ENCODE assay signal across 10 cellular contexts in genomic region chr14:69592923-69593677, GRCh38. TPM values are rescaled to one million over a fixed set of nuclear protein-coding genes. Genes with fewer than 3 reads are reported as not detected.
DNase-seq lines count a peak whose midpoint lies in the region; ATAC-seq, FAIRE-seq and TF ChIP-seq lines count a peak whose summit lies in the region.
"Had no signal": no experiment of that assay in that cellular context is flagged by ENCODE, and none has a peak within 500 bp of the region (broad histone marks: within the 10 kb centered on the region; RNA-seq: fewer than 3 reads in every experiment).

No MANE protein-coding gene starts in this region.

- DNase-seq in HFF-Myc (ENCODE audit: extremely low read depth, low read depth) (peak; percentile 78), amniotic epithelial cell (ENCODE audit: low read depth) (peak; percentile 58), right atrium auricular region (ENCODE audit: low spot score) (peak; percentile 72), suprapubic skin (ENCODE audit: low spot score in 2 of 2) (no peak), GM12892 (ENCODE audit: insufficient read length) (no peak), NCI-H1417 (lab: John Stamatoyannopoulos, UW) (no peak), spleen (no peak)
- no peak for DNase-seq in activated CD4-positive, alpha-beta T cell treated with anti-CD3 and anti-CD28 coated beads for 36 hours
- DNase-seq: naive B cell; NK-92 treated with Interleukin-12 subunit alpha and Interleukin-12 subunit beta, amount 100 ng/mL, for 24 hours had no signal

- H3K4me3 Mint-ChIP-seq in activated CD4-positive, alpha-beta T cell treated with anti-CD3 and anti-CD28 coated beads for 36 hours: no peak overlapping the region
- H3K4me3 Mint-ChIP-seq: naive B cell had no signal

- H3K4me1 Mint-ChIP-seq in activated CD4-positive, alpha-beta T cell treated with anti-CD3 and anti-CD28 coated beads for 36 hours: no peaks in the 10 kb centered on the region

- H3K27ac ChIP-seq in right atrium auricular region (no peak overlapping the region), suprapubic skin (no peak overlapping the region), spleen (no peak overlapping the region)

- no peaks in the 10 kb centered on the region for H3K36me3 Mint-ChIP-seq in activated CD4-positive, alpha-beta T cell treated with anti-CD3 and anti-CD28 coated beads for 36 hours (ENCODE audit: low read depth)
- H3K36me3 Mint-ChIP-seq: naive B cell had no signal

- no peaks in the 10 kb centered on the region for H3K27me3 ChIP-seq in right atrium auricular region
- no peaks in the 10 kb centered on the region for H3K27me3 ChIP-seq in suprapubic skin
- no peaks in the 10 kb centered on the region for H3K27me3 ChIP-seq in spleen (replicated peaks in 1 of 7)

- POLR2A ChIA-PET in activated CD4-positive, alpha-beta T cell treated with anti-CD3 and anti-CD28 coated beads for 36 hours (lab: Charles Lee): interaction anchor here (0.5 to 0.8 kb wide), 2 partner anchors 92 to 1777 kb away, joined by 4 read pairs; partner anchors contain the start of gene ZFYVE26

- TF ChIP-seq POLR2A in suprapubic skin (IDR thresholded peaks at IDR 0.05): no peak
- no peak for TF ChIP-seq POLR2A in GM12892 (IDR thresholded peaks at IDR 0.05; ENCODE audit: low read depth, low read length)
- no peak for TF ChIP-seq POLR2A in spleen (IDR thresholded peaks at IDR 0.05)

- no peak for ATAC-seq in activated CD4-positive, alpha-beta T cell treated with anti-CD3 and anti-CD28 coated beads for 36 hours

- H3K27ac Mint-ChIP-seq in activated CD4-positive, alpha-beta T cell treated with anti-CD3 and anti-CD28 coated beads for 36 hours: no peak overlapping the region

- H3K4me1 ChIP-seq in right atrium auricular region (peaks cover 0 to 11% of the 10 kb centered on the region in 2 donors), suprapubic skin (peaks cover 11% of the 10 kb centered on the region), spleen (no peaks in the 10 kb centered on the region)

- no peaks in the 10 kb centered on the region for H3K36me3 ChIP-seq in right atrium auricular region
- H3K36me3 ChIP-seq in suprapubic skin: no peaks in the 10 kb centered on the region
- no peaks in the 10 kb centered on the region for H3K36me3 ChIP-seq in spleen

- intact Hi-C loops in activated CD4-positive, alpha-beta T cell treated with anti-CD3 and anti-CD28 coated beads for 36 hours (cut with DNase I, micrococcal nuclease): no loop called here
- intact Hi-C loops in spleen (cut with DNase I; ENCODE audit: low total_unique reads): no loop called here

- H3K9me3 Mint-ChIP-seq in activated CD4-positive, alpha-beta T cell treated with anti-CD3 and anti-CD28 coated beads for 36 hours (ENCODE audit: low read depth): no peaks in the 10 kb centered on the region
- H3K9me3 Mint-ChIP-seq: naive B cell had no signal

- no peak for TF ChIP-seq CTCF in HFF-Myc (IDR thresholded peaks at IDR 0.05; ENCODE audit: low read depth, low read length, missing control alignments)
- no peak for TF ChIP-seq CTCF in right atrium auricular region (IDR thresholded peaks at IDR 0.05)
- TF ChIP-seq CTCF in suprapubic skin (IDR thresholded peaks at IDR 0.05): no peak
- TF ChIP-seq CTCF in spleen (IDR thresholded peaks at IDR 0.05 in 8 of 11, conservative IDR thresholded peaks at IDR 0.05 in 3 of 11): no peak

- no peak for FAIRE-seq in GM12892 (lab: Jason Lieb, UNC)

- whole genome bisulfite sequencing in suprapubic skin: 34% methylated on average over 7 of the region's 7 CpGs
- 65 to 81% (median 75%) methylated on average over 7 of the region's 7 CpGs for WGBS in spleen, 5 donors

- H3K9me3 ChIP-seq in right atrium auricular region (no peaks in the 10 kb centered on the region), suprapubic skin (no peaks in the 10 kb centered on the region), spleen (no peaks in the 10 kb centered on the region)

- H3K27me3 Mint-ChIP-seq in activated CD4-positive, alpha-beta T cell treated with anti-CD3 and anti-CD28 coated beads for 36 hours: no peaks in the 10 kb centered on the region

- CTCF ChIA-PET in activated CD4-positive, alpha-beta T cell treated with anti-CD3 and anti-CD28 coated beads for 36 hours (lab: Charles Lee): interaction anchor here (0.6 to 3.0 kb wide), 6 partner anchors 8 to 134 kb away, joined by 3 to 14 read pairs (median 4); no protein-coding TSS in a partner anchor

- no peak overlapping the region; the same call in 1 of the 2 replicates for H3K4me3 ChIP-seq in HFF-Myc (replicated peaks; ENCODE audit: low read depth, low read length)
- no peak overlapping the region for H3K4me3 ChIP-seq in right atrium auricular region
- H3K4me3 ChIP-seq in suprapubic skin: peak overlapping the region; percentile 19
- no peak overlapping the region for H3K4me3 ChIP-seq in spleen

- no peak for TF ChIP-seq EP300 in suprapubic skin (IDR thresholded peaks at IDR 0.05)

RNA-seq across cellular contexts. Expression of gene SUSD6, which starts 18.3 kb away (rescaled TPM):
- total RNA-seq in right atrium auricular region: 10 to 100 TPM; 19.2 to 24.7 TPM
- total RNA-seq in suprapubic skin: 10 to 100 TPM; 45.1 to 60.4 (median 56.7) TPM
- polyA plus RNA-seq in GM12892 (2012; ENCODE audit: missing spikeins): 19.0 TPM
- total RNA-seq in activated CD4-positive, alpha-beta T cell treated with anti-CD3 and anti-CD28 coated beads for 36 hours: 10 to 100 TPM; 57.9 to 59.3 TPM
- total RNA-seq in spleen: 100 to 1,000 TPM in 3 of 7 donors, 10 to 100 TPM in 4; 76.1 to 120 (median 96.1) TPM
- polyA plus RNA-seq in spleen: 10 to 100 TPM; 10.7 to 20.4 (median 11.3) TPM

RNA-seq across cellular contexts. Expression of gene CCDC177, which starts 18.4 kb away (rescaled TPM):
- total RNA-seq in right atrium auricular region (not detected), suprapubic skin (under 1 TPM in 2 of 4 donors, not detected in 2; 0.13 to 0.34 TPM), spleen (not detected)
- polyA plus RNA-seq in GM12892 (2012; ENCODE audit: missing spikeins): not detected
- not detected for total RNA-seq in activated CD4-positive, alpha-beta T cell treated with anti-CD3 and anti-CD28 coated beads for 36 hours
- polyA plus RNA-seq in spleen: not detected

Comparison
In these comparisons a context has a peak if more than half of its experiments do, and no peak if none do; other contexts are left out.
1. DNase-seq: peak in HFF-Myc (single experiment), amniotic epithelial cell (single experiment) and right atrium auricular region (single experiment); none in suprapubic skin (0 of 2), GM12892 (single experiment), NCI-H1417 (0 of 3), activated CD4-positive, alpha-beta T cell treated with anti-CD3 and anti-CD28 coated beads for 36 hours (single experiment) and spleen (single experiment).